Comparison of ENCODE assay signal across 22 cellular contexts in the genomic region with DNA sequence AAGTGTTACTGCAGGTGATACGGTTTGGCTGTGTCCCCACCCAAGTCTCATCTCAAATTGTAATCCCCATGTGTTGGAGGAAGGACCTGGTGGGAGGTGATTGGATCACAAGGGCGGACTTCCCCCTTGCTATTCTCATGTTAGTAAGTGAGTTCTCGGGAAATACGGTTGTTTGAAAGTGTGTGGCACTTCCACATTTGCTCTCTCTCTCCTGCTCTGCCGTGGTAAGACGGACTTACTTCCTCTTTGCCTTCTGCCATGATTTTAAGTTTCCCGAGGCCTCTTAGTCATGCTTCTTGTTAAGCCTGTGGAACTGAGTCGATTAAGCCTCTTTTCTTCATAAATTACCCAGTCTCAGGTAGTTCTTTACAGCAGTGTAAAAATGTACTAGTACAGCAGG.
DNase-seq lines count a peak whose midpoint lies in the region; ATAC-seq, FAIRE-seq and TF ChIP-seq lines count a peak whose summit lies in the region.
"Had no signal": no experiment of that assay in that cellular context is flagged by ENCODE, and none has a peak within 500 bp of the region (broad histone marks: within the 10 kb centered on the region; RNA-seq: fewer than 3 reads in every experiment).

No MANE protein-coding gene starts in this region.

- H2AFZ ChIP-seq in SU-DHL-6 (ENCODE audit: low read depth, low read length, severe bottlenecking) (peak overlapping the region; percentile 19), keratinocyte (ENCODE audit: control insufficient read depth, low read length) (no peak overlapping the region)

- peaks cover 41% of the 10 kb centered on the region for H3K4me1 ChIP-seq in keratinocyte (ENCODE audit: control insufficient read depth, extremely low read depth, insufficient read depth, low read length)

- H3K4me2 ChIP-seq in SU-DHL-6 (ENCODE audit: low read depth, low read length, poor library complexity, severe bottlenecking) (no peak overlapping the region), keratinocyte (ENCODE audit: control insufficient read depth, extremely low read depth, insufficient read depth, low read depth, low read length) (no peak overlapping the region)

- no peak for ATAC-seq in activated T-helper 17 cell treated with anti-CD3 and anti-CD28 coated beads, Interleukin-2, amount 50 U/mL, for 72 hours (replicated peaks)
- ATAC-seq in HG02642 (IDR thresholded peaks at IDR 0.05; ENCODE audit: poor library complexity, unreplicated experiment): no peak
- ATAC-seq in GM18519 (IDR thresholded peaks at IDR 0.05; ENCODE audit: low FRiP score, unreplicated experiment): no peak
- ATAC-seq in left colon: no peak

- H3K9me2 ChIP-seq in SU-DHL-6 (replicated peaks; ENCODE audit: insufficient read depth, low read length): no peaks in the 10 kb centered on the region

- intact Hi-C loops in left colon (cut with DNase I, micrococcal nuclease): no loop called here

- dilution Hi-C loops in keratinocyte (cut with MboI; ENCODE audit: extremely low pct_ligation_motif_present, low sequenced_read_pairs): no loop called here

- no peaks in the 10 kb centered on the region for H3K36me3 Mint-ChIP-seq in activated T-helper 17 cell treated with anti-CD3 and anti-CD28 coated beads, Interleukin-2, amount 50 U/mL, for 72 hours (ENCODE audit: low read depth)

- H3K36me3 ChIP-seq in SU-DHL-6 (ENCODE audit: low read length): no peaks in the 10 kb centered on the region
- no peaks in the 10 kb centered on the region for H3K36me3 ChIP-seq in keratinocyte (ENCODE audit: control insufficient read depth in 2 of 2, extremely low read depth in 1 of 2, insufficient read depth in 2 of 2, low read length in 2 of 2)
- H3K36me3 ChIP-seq: BLaER1 treated with 17β-estradiol and CSF1 and Interleukin-3, amounts not matched to agents 10 nM and 100 nM; thoracic aorta had no signal

- no peaks in the 10 kb centered on the region for H3K9me1 ChIP-seq in keratinocyte (ENCODE audit: control insufficient read depth, extremely low read depth, insufficient read depth, low read length)

- H3K27me3 ChIP-seq in SU-DHL-6 (ENCODE audit: low read length): no peaks in the 10 kb centered on the region
- H3K27me3 ChIP-seq in keratinocyte (ENCODE audit: control insufficient read depth, extremely low read depth, insufficient read depth, low read length): no peaks in the 10 kb centered on the region
- H3K27me3 ChIP-seq: BLaER1 treated with 17β-estradiol and CSF1 and Interleukin-3, amounts not matched to agents 10 nM and 100 nM had no signal

- no peak overlapping the region for H3K9ac ChIP-seq in SU-DHL-6 (ENCODE audit: low read length)
- no peak overlapping the region for H3K9ac ChIP-seq in keratinocyte (ENCODE audit: control insufficient read depth, extremely low read depth, insufficient read depth, low read length)
- H3K9ac ChIP-seq: BLaER1 treated with 17β-estradiol and CSF1 and Interleukin-3, amounts not matched to agents 10 nM and 100 nM had no signal

- H3K4me1 Mint-ChIP-seq in activated T-helper 17 cell treated with anti-CD3 and anti-CD28 coated beads, Interleukin-2, amount 50 U/mL, for 72 hours: peaks cover 5% of the 10 kb centered on the region
- H3K4me1 Mint-ChIP-seq: activated CD4-positive, alpha-beta T cell treated with anti-CD3 and anti-CD28 coated beads, Interleukin-2, amount 10 ng/mL, durations not matched to agents 7 days and 5 days had no signal

- TF ChIP-seq CTCF in SU-DHL-6 (IDR thresholded peaks at IDR 0.05; ENCODE audit: insufficient read depth, low read length, poor library complexity, severe bottlenecking) (no peak), keratinocyte (optimal IDR thresholded peaks at IDR 0.05 in 1 of 3, IDR thresholded peaks at IDR 0.05 in 1 of 3, conservative IDR thresholded peaks at IDR 0.05 in 1 of 3; ENCODE audit: extremely low read depth in 1 of 3, insufficient read depth in 2 of 3, low read length in 3 of 3) (no peak)

- H3K9me3 ChIP-seq in SU-DHL-6 (ENCODE audit: insufficient read depth, low read length) (no peaks in the 10 kb centered on the region), keratinocyte (ENCODE audit: control insufficient read depth, low read depth, low read length) (no peaks in the 10 kb centered on the region)
- H3K9me3 ChIP-seq: thoracic aorta had no signal

- DNase-seq in GDM1 (lab: John Stamatoyannopoulos, UW): peak; percentile 47
- peak; percentile 99 for DNase-seq in MV-4-11 (lab: John Stamatoyannopoulos, UW)
- no peak for DNase-seq in keratinocyte (ENCODE audit: low read depth, low spot score)
- no peak for DNase-seq in left colon
- DNase-seq: activated CD4-positive, alpha-beta T cell treated with anti-CD3 and anti-CD28 coated beads, Interleukin-2, amount 10 ng/mL, durations not matched to agents 7 days and 5 days; activated CD8-positive, alpha-beta memory T cell treated with anti-CD3 and anti-CD28 coated beads, Interleukin-2, amount 50 U/mL, for 48 hours; activated naive CD4-positive, alpha-beta T cell; anterior cingulate cortex; central memory CD4-positive, alpha-beta T cell; glutamatergic neuron; NCI-H1436 treated with DMSO at 0.1 percent for 48 hours; NCI-H2171 treated with DMSO at 0.1 percent for 48 hours; NCI-H69; occipital lobe; retina; stimulated activated CD4-positive, alpha-beta T cell treated with anti-CD3 and anti-CD28 coated beads, Interleukin-12 subunit alpha, Interleukin-12 subunit beta, amount 100 ng/mL, for 4 hours had no signal

- FAIRE-seq in keratinocyte (lab: Jason Lieb, UNC): peak; percentile 17

- H4K20me1 ChIP-seq in SU-DHL-6 (ENCODE audit: low read depth, low read length): no peaks in the 10 kb centered on the region
- H4K20me1 ChIP-seq in keratinocyte (ENCODE audit: control insufficient read depth, extremely low read depth, insufficient read depth, low read length): no peaks in the 10 kb centered on the region
- H4K20me1 ChIP-seq: BLaER1 treated with 17β-estradiol and CSF1 and Interleukin-3, amounts not matched to agents 10 nM and 100 nM had no signal

- no peaks in the 10 kb centered on the region for H3K27me3 Mint-ChIP-seq in activated T-helper 17 cell treated with anti-CD3 and anti-CD28 coated beads, Interleukin-2, amount 50 U/mL, for 72 hours

- H3K79me2 ChIP-seq in SU-DHL-6 (ENCODE audit: insufficient read depth, low read length): no peaks in the 10 kb centered on the region
- no peaks in the 10 kb centered on the region for H3K79me2 ChIP-seq in keratinocyte (ENCODE audit: control insufficient read depth, insufficient read depth, low read length)

- no peaks in the 10 kb centered on the region for H3F3A ChIP-seq in SU-DHL-6 (ENCODE audit: insufficient read depth)

- H3K4me3 Mint-ChIP-seq in activated T-helper 17 cell treated with anti-CD3 and anti-CD28 coated beads, Interleukin-2, amount 50 U/mL, for 72 hours: no peak overlapping the region
- H3K4me3 Mint-ChIP-seq: activated CD4-positive, alpha-beta T cell treated with anti-CD3 and anti-CD28 coated beads, Interleukin-2, amount 10 ng/mL, durations not matched to agents 7 days and 5 days had no signal

- no peak overlapping the region for H3K27ac Mint-ChIP-seq in activated T-helper 17 cell treated with anti-CD3 and anti-CD28 coated beads, Interleukin-2, amount 50 U/mL, for 72 hours
- H3K27ac Mint-ChIP-seq: activated CD4-positive, alpha-beta T cell treated with anti-CD3 and anti-CD28 coated beads, Interleukin-2, amount 10 ng/mL, durations not matched to agents 7 days and 5 days had no signal

- H3K27ac ChIP-seq in SU-DHL-6 (ENCODE audit: low read depth, low read length) (no peak overlapping the region), keratinocyte (ENCODE audit: control insufficient read depth, insufficient read depth, low read length) (peak overlapping the region; percentile 89)
- H3K27ac ChIP-seq: thoracic aorta had no signal

- peaks cover 3% of the 10 kb centered on the region for H3K9me3 Mint-ChIP-seq in activated T-helper 17 cell treated with anti-CD3 and anti-CD28 coated beads, Interleukin-2, amount 50 U/mL, for 72 hours
- H3K9me3 Mint-ChIP-seq: activated CD4-positive, alpha-beta T cell treated with anti-CD3 and anti-CD28 coated beads, Interleukin-2, amount 10 ng/mL, durations not matched to agents 7 days and 5 days had no signal

- H3K4me3 ChIP-seq in SU-DHL-6 (ENCODE audit: insufficient read depth, low read length, poor library complexity, severe bottlenecking) (no peak overlapping the region), keratinocyte (ENCODE audit: control insufficient read depth in 2 of 3, extremely low read depth in 1 of 3, insufficient read depth in 2 of 3, low read depth in 1 of 3, low read length in 3 of 3) (no peak overlapping the region)
- H3K4me3 ChIP-seq: BLaER1 treated with 17β-estradiol and CSF1 and Interleukin-3, amounts not matched to agents 10 nM and 100 nM; thoracic aorta had no signal

Comparison
In these comparisons a context has a peak if more than half of its experiments do, and no peak if none do; other contexts are left out.
1. DNase-seq: peak in GDM1 (single experiment) and MV-4-11 (single experiment); none in keratinocyte (single experiment) and left colon (0 of 2).